1 cellular context compared by ENCODE assay signal in genomic region chr16:57798267-57798810, GRCh38.
TF ChIP-seq lines count a peak whose summit lies in the region.

No MANE protein-coding gene starts in this region.

TF ChIP-seq in GM23338, 12 proteins besides CTCF, POLR2A, EP300 and RAD21 (continued from another document):
- TF ChIP-seq REST (IDR thresholded peaks at IDR 0.05; ENCODE audit: unreplicated experiment) (no peak), EZH2phosphoT487 (IDR thresholded peaks at IDR 0.05; ENCODE audit: unreplicated experiment) (no peak), ETS1 (IDR thresholded peaks at IDR 0.05) (no peak)
TF ChIP-seq in GM23338: peak in this region for 0.
